Comparison of ENCODE assay signal across 29 cellular contexts in genomic region chr11:38448284-38448683, GRCh38.
DNase-seq lines count a peak whose midpoint lies in the region; ATAC-seq, FAIRE-seq and TF ChIP-seq lines count a peak whose summit lies in the region.
"Had no signal": no experiment of that assay in that cellular context is flagged by ENCODE, and none has a peak within 500 bp of the region (broad histone marks: within the 10 kb centered on the region; RNA-seq: fewer than 3 reads in every experiment).

No MANE protein-coding gene starts in this region.

- H3K4me3 ChIP-seq in astrocyte (ENCODE audit: insufficient read depth, low read depth, low read length) = no peak overlapping the region
- H3K4me3 ChIP-seq: BLaER1, HAP-1, left lung, prostate gland, smooth muscle cell, upper lobe of left lung had no signal

- no peaks in the 10 kb centered on the region for H3K9me3 ChIP-seq in astrocyte (ENCODE audit: insufficient read depth, low read depth, low read length)
- H3K9me3 ChIP-seq: BLaER1, HAP-1, left lung, prostate gland, upper lobe of left lung had no signal

- peak; percentile 41 for ATAC-seq in left lobe of liver
- ATAC-seq: activated naive CD8-positive, alpha-beta T cell treated with anti-CD3 and anti-CD28 coated beads, Interleukin-2, amount 50 U/mL, for 24 hours; esophagus mucosa; left lung; stimulated activated naive CD8-positive, alpha-beta T cell treated with anti-CD3 and anti-CD28 coated beads, Interleukin-15, amount 100 ng/mL, for 72 hours had no signal

- peak; percentile 7 for DNase-seq in NCI-H2171 treated with DMSO at 0.1 percent for 48 hours (lab: John Stamatoyannopoulos, UW)
- DNase-seq in NCI-H2171 (lab: John Stamatoyannopoulos, UW) = no peak
- DNase-seq in NCI-H1105 treated with DMSO at 0.1 percent for 48 hours (lab: John Stamatoyannopoulos, UW) = peak; percentile 42
- peak; percentile 8 for DNase-seq in astrocyte (ENCODE audit: low read depth)
- peak; percentile 55 for DNase-seq in left lobe of liver (ENCODE audit: low spot score)
- DNase-seq in LoVo (ENCODE audit: low spot score) = no peak
- DNase-seq in HPDE6-E6E7 (ENCODE audit: extremely low spot score) = no peak
- no peak for DNase-seq in SKM-1 treated with dmso at 0.1 percent for 144 hours (lab: John Stamatoyannopoulos, UW; ENCODE audit: unreplicated experiment)
- DNase-seq: 8988T; activated CD4-positive, alpha-beta T cell treated with anti-CD3 and anti-CD28 coated beads, Interleukin-2, amount 10 ng/mL, durations not matched to agents 7 days and 5 days; activated effector memory CD4-positive, alpha-beta T cell treated with Interleukin-2 at 50 U/mL for 16 hours; activated naive CD8-positive, alpha-beta T cell treated with anti-CD3 and anti-CD28 coated beads, Interleukin-2, amount 50 U/mL, for 24 hours; central memory CD4-positive, alpha-beta T cell; left lung; NCI-H1048; stimulated activated CD4-positive, alpha-beta T cell treated with anti-CD3 and anti-CD28 coated beads, Interleukin-4, amount 100 ng/mL, for 1 hour; stimulated activated naive CD8-positive, alpha-beta T cell treated with anti-CD3 and anti-CD28 coated beads, Interleukin-15, amount 100 ng/mL, for 72 hours; SW 1271; upper lobe of left lung had no signal

- no peaks in the 10 kb centered on the region for H3K79me2 ChIP-seq in astrocyte (ENCODE audit: insufficient read depth, low read length)

- no peak overlapping the region for H2AFZ ChIP-seq in astrocyte (ENCODE audit: low read depth, low read length)

- no peak overlapping the region for H3K27ac Mint-ChIP-seq in astrocyte (ENCODE audit: unreplicated experiment)
- H3K27ac Mint-ChIP-seq: activated CD4-positive, alpha-beta T cell treated with anti-CD3 and anti-CD28 coated beads, Interleukin-2, amount 10 ng/mL, durations not matched to agents 7 days and 5 days; activated naive CD8-positive, alpha-beta T cell treated with anti-CD3 and anti-CD28 coated beads, Interleukin-2, amount 50 U/mL, for 24 hours; IgD-negative memory B cell; stimulated activated naive CD8-positive, alpha-beta T cell treated with anti-CD3 and anti-CD28 coated beads, Interleukin-15, amount 100 ng/mL, for 72 hours had no signal

- no peak overlapping the region for H3K9ac ChIP-seq in astrocyte (ENCODE audit: low read length)
- H3K9ac ChIP-seq: BLaER1 had no signal

- H3K4me2 ChIP-seq in astrocyte (ENCODE audit: low read length) = no peak overlapping the region
- H3K4me2 ChIP-seq: BLaER1, smooth muscle cell had no signal

- no peaks in the 10 kb centered on the region for H3K27me3 Mint-ChIP-seq in astrocyte (ENCODE audit: low read depth, unreplicated experiment)
- H3K27me3 Mint-ChIP-seq: activated CD4-positive, alpha-beta T cell treated with anti-CD3 and anti-CD28 coated beads, Interleukin-2, amount 10 ng/mL, durations not matched to agents 7 days and 5 days; activated naive CD8-positive, alpha-beta T cell treated with anti-CD3 and anti-CD28 coated beads, Interleukin-2, amount 50 U/mL, for 24 hours; IgD-negative memory B cell; stimulated activated naive CD8-positive, alpha-beta T cell treated with anti-CD3 and anti-CD28 coated beads, Interleukin-15, amount 100 ng/mL, for 72 hours had no signal

- no peak for TF ChIP-seq CTCF in astrocyte (IDR thresholded peaks at IDR 0.05; ENCODE audit: insufficient read depth, low read depth, low read length)

- no peaks in the 10 kb centered on the region for H3K36me3 ChIP-seq in astrocyte (ENCODE audit: insufficient read depth, low read length)
- H3K36me3 ChIP-seq: BLaER1, HAP-1, left lung, prostate gland, upper lobe of left lung had no signal

- FAIRE-seq in astrocyte (lab: Jason Lieb, UNC) = no peak
- FAIRE-seq: D721Med, G401.6, RCC 7860 had no signal

- peaks cover 3% of the 10 kb centered on the region for H3K4me1 Mint-ChIP-seq in astrocyte (ENCODE audit: low read depth, unreplicated experiment)
- H3K4me1 Mint-ChIP-seq: activated CD4-positive, alpha-beta T cell treated with anti-CD3 and anti-CD28 coated beads, Interleukin-2, amount 10 ng/mL, durations not matched to agents 7 days and 5 days; activated naive CD8-positive, alpha-beta T cell treated with anti-CD3 and anti-CD28 coated beads, Interleukin-2, amount 50 U/mL, for 24 hours; IgD-negative memory B cell; neural crest cell; stimulated activated naive CD8-positive, alpha-beta T cell treated with anti-CD3 and anti-CD28 coated beads, Interleukin-15, amount 100 ng/mL, for 72 hours had no signal

- H4K20me1 ChIP-seq in astrocyte (ENCODE audit: insufficient read depth, low read length) = no peaks in the 10 kb centered on the region
- H4K20me1 ChIP-seq: BLaER1 had no signal

- H3K4me3 Mint-ChIP-seq in astrocyte (ENCODE audit: unreplicated experiment) = no peak overlapping the region
- H3K4me3 Mint-ChIP-seq: activated CD4-positive, alpha-beta T cell treated with anti-CD3 and anti-CD28 coated beads, Interleukin-2, amount 10 ng/mL, durations not matched to agents 7 days and 5 days; activated naive CD8-positive, alpha-beta T cell treated with anti-CD3 and anti-CD28 coated beads, Interleukin-2, amount 50 U/mL, for 24 hours; IgD-negative memory B cell; neural crest cell; stimulated activated naive CD8-positive, alpha-beta T cell treated with anti-CD3 and anti-CD28 coated beads, Interleukin-15, amount 100 ng/mL, for 72 hours had no signal

- no peaks in the 10 kb centered on the region for H3K27me3 ChIP-seq in astrocyte (ENCODE audit: insufficient read depth, low read length)
- H3K27me3 ChIP-seq: BLaER1, left lung, upper lobe of left lung had no signal

- peaks cover 3% of the 10 kb centered on the region for H3K4me1 ChIP-seq in astrocyte (ENCODE audit: insufficient read depth, low read length)
- H3K4me1 ChIP-seq: BLaER1, HAP-1, left lung, prostate gland, upper lobe of left lung had no signal

- no peaks in the 10 kb centered on the region for H3K36me3 Mint-ChIP-seq in astrocyte (ENCODE audit: low read depth, unreplicated experiment)
- H3K36me3 Mint-ChIP-seq: IgD-negative memory B cell had no signal

- no peak overlapping the region for H3K27ac ChIP-seq in astrocyte (ENCODE audit: low read depth, low read length)
- H3K27ac ChIP-seq: BLaER1, left lung, prostate gland, upper lobe of left lung had no signal

- H3K9me3 Mint-ChIP-seq in astrocyte (ENCODE audit: unreplicated experiment) = no peaks in the 10 kb centered on the region
- H3K9me3 Mint-ChIP-seq: neural crest cell had no signal

Comparison
In these comparisons a context has a peak if more than half of its experiments do, and no peak if none do; other contexts are left out.
1. DNase-seq: peak in NCI-H2171 treated with DMSO at 0.1 percent for 48 hours (single experiment), NCI-H1105 treated with DMSO at 0.1 percent for 48 hours (single experiment), astrocyte (single experiment) and left lobe of liver (single experiment); none in NCI-H2171 (single experiment), LoVo (single experiment), HPDE6-E6E7 (single experiment) and SKM-1 treated with dmso at 0.1 percent for 144 hours (single experiment).